In genomic region chr5:55187370-55187769, GRCh38 we compare ENCODE assay signal across 8 cellular contexts. TPM values are rescaled to one million over a fixed set of nuclear protein-coding genes. Genes with fewer than 3 reads are reported as not detected.
A peak's percentile ranks its signal among the peaks of the same experiment; 100 is the strongest.
DNase-seq lines count a peak whose midpoint lies in the region; ATAC-seq, FAIRE-seq and TF ChIP-seq lines count a peak whose summit lies in the region.
"Had no signal": no experiment of that assay in that cellular context is flagged by ENCODE, and none has a peak within 500 bp of the region (broad histone marks: within the 10 kb centered on the region; RNA-seq: fewer than 3 reads in every experiment).

No MANE protein-coding gene starts in this region.

- H3K27ac ChIP-seq in GM23248 (no peak overlapping the region), body of pancreas (no peak overlapping the region), pancreas (no peak overlapping the region), testis (no peak overlapping the region)
- H3K27ac ChIP-seq: adrenal gland had no signal

- no peaks in the 10 kb centered on the region for H3K79me2 ChIP-seq in GM23248 (ENCODE audit: insufficient read depth)

- DNase-seq in GM23248 (peak; percentile 10), NCI-H2107 (lab: John Stamatoyannopoulos, UW) (peak; percentile 1), body of pancreas (peak in 1 of 4 donors; percentile 16), pancreas (no peak), testis (no peak), T-helper 17 cell (no peak)
- DNase-seq: adrenal gland had no signal

- in situ Hi-C loops in GM23248 (cut with MboI), result loop anchor here (25.0 kb wide), 1 partner anchor 500 kb away; no protein-coding TSS in a partner anchor

- no peaks in the 10 kb centered on the region for H3K36me3 Mint-ChIP-seq in T-helper 17 cell (ENCODE audit: low read depth)

- TF ChIP-seq CTCF in body of pancreas (IDR thresholded peaks at IDR 0.05) (peak in 6 of 7 experiments; percentile 28 to 74 (median 64)), pancreas (IDR thresholded peaks at IDR 0.05) (peak in 3 of 4 donors; percentile 10 to 30 (median 20)), testis (IDR thresholded peaks at IDR 0.05) (no peak)

- no peak overlapping the region for H3K4me3 Mint-ChIP-seq in T-helper 17 cell

- H3K27ac Mint-ChIP-seq in T-helper 17 cell, result no peak overlapping the region

- H3K9me3 ChIP-seq in GM23248 (ENCODE audit: low read depth) (no peaks in the 10 kb centered on the region), body of pancreas (no peaks in the 10 kb centered on the region), pancreas (no peaks in the 10 kb centered on the region), testis (no peaks in the 10 kb centered on the region), T-helper 17 cell (ENCODE audit: control insufficient read depth, low read length, poor library complexity, severe bottlenecking) (no peaks in the 10 kb centered on the region)
- H3K9me3 ChIP-seq: adrenal gland had no signal

- no peak overlapping the region for H2AFZ ChIP-seq in GM23248

- H3F3A ChIP-seq in GM23248 (ENCODE audit: insufficient read depth), result no peaks in the 10 kb centered on the region

- no peak overlapping the region for H3K4me2 ChIP-seq in GM23248 (ENCODE audit: unreplicated experiment)

- H3K36me3 ChIP-seq in GM23248 (ENCODE audit: low read depth), result no peaks in the 10 kb centered on the region
- no peaks in the 10 kb centered on the region for H3K36me3 ChIP-seq in body of pancreas (replicated peaks in 1 of 2; ENCODE audit: insufficient read depth in 1 of 2, low read depth in 2 of 2)
- H3K36me3 ChIP-seq in pancreas, result no peaks in the 10 kb centered on the region
- H3K36me3 ChIP-seq in testis (ENCODE audit: low read depth, missing control alignments), result no peaks in the 10 kb centered on the region
- H3K36me3 ChIP-seq: adrenal gland had no signal

- H3K9me2 ChIP-seq in GM23248 (ENCODE audit: insufficient read depth), result no peaks in the 10 kb centered on the region

- H3K4me3 ChIP-seq in GM23248 (no peak overlapping the region), body of pancreas (no peak overlapping the region), pancreas (no peak overlapping the region), testis (no peak overlapping the region)
- H3K4me3 ChIP-seq: adrenal gland had no signal

- H3K27me3 ChIP-seq in GM23248 (replicated peaks; ENCODE audit: insufficient read depth) (peaks cover 74% of the 10 kb centered on the region), body of pancreas (no peaks in the 10 kb centered on the region), pancreas (no peaks in the 10 kb centered on the region), testis (no peaks in the 10 kb centered on the region)

- WGBS in GM23248 (ENCODE audit: low coverage in 1 of 2, low lambda C conversion rate in 2 of 2, missing lambda C conversion rate in 2 of 2), 2 experiments, result 67 to 69% methylated on average over 4 of the region's 4 CpGs
- WGBS in body of pancreas, 2 donors, result 26% methylated on average over 4 of the region's 4 CpGs
- 31 to 34% methylated on average over 4 of the region's 4 CpGs for WGBS in pancreas, 2 donors
- 69 to 74% methylated on average over 4 of the region's 4 CpGs for WGBS in testis, 2 donors

- intact Hi-C loops in body of pancreas (cut with DNase I), result no loop called here
- intact Hi-C loops in pancreas (cut with DNase I), result loop anchor here in 1 of 3 donors (10.0 kb wide), 1 partner anchor 127 kb away; no protein-coding TSS in a partner anchor
- intact Hi-C loops in testis (cut with DNase I; ENCODE audit: low total_unique reads), result no loop called here

- no peak overlapping the region for H3K9ac ChIP-seq in GM23248

- no peak for FAIRE-seq in pancreas (lab: Jason Lieb, UNC)

- peak; percentile 75 for ATAC-seq in body of pancreas
- peak; percentile 84 to 94 (median 86) for ATAC-seq in pancreas
- ATAC-seq in T-helper 17 cell, result no peak
- ATAC-seq in GM18519 (IDR thresholded peaks at IDR 0.05; ENCODE audit: low FRiP score, unreplicated experiment), result no peak

- H3K4me1 Mint-ChIP-seq in T-helper 17 cell, result peaks cover 2% of the 10 kb centered on the region

- H3K4me1 ChIP-seq in GM23248 (ENCODE audit: insufficient read depth) (no peaks in the 10 kb centered on the region), body of pancreas (peaks cover 16% of the 10 kb centered on the region), pancreas (peaks cover 0 to 12% (median 10%) of the 10 kb centered on the region in 3 donors), testis (no peaks in the 10 kb centered on the region)
- H3K4me1 ChIP-seq: adrenal gland had no signal

- H4K20me1 ChIP-seq in GM23248 (ENCODE audit: insufficient read depth), result no peaks in the 10 kb centered on the region

- TF ChIP-seq POLR2A in body of pancreas (IDR thresholded peaks at IDR 0.05) (no peak), testis (IDR thresholded peaks at IDR 0.05) (no peak)

- H3K27me3 Mint-ChIP-seq in T-helper 17 cell, result peaks cover 68% of the 10 kb centered on the region

RNA-seq across cellular contexts. Expression of gene CDC20B, which starts 14.4 kb away (rescaled TPM):
- total RNA-seq in GM23248 (2014; rRNA removed; shearing (Covaris generic)), result not detected in 2 replicates
- 0.20 TPM in 1 of 2 replicates, not detected in the other for polyA plus RNA-seq in GM23248 (2016; fragmentation: Nextera tagmentation; extraction: Ambion mirVana)
- total RNA-seq in body of pancreas, result not detected
- not detected for total RNA-seq in pancreas
- polyA plus RNA-seq in pancreas, result not detected
- total RNA-seq in testis, result 10 to 100 TPM in 1 of 2 donors, 1 to 10 TPM in 1; 4.8 to 15.6 TPM
- 2.8 TPM for polyA plus RNA-seq in testis (ENCODE audit: insufficient read depth, low read depth, low replicate concordance)
- not detected for total RNA-seq in T-helper 17 cell
- total RNA-seq: adrenal gland had no signal
- polyA plus RNA-seq: adrenal gland had no signal

RNA-seq across cellular contexts. Expression of gene GPX8, which starts 27.4 kb away (rescaled TPM):
- 233 and 241 TPM in 2 replicates for total RNA-seq in GM23248 (2014; rRNA removed; shearing (Covaris generic))
- polyA plus RNA-seq in GM23248 (2016; fragmentation: Nextera tagmentation; extraction: Ambion mirVana), result 235 and 237 TPM in 2 replicates
- 1 to 10 TPM in 1 of 2 donors, under 1 TPM in 1; 0.99 to 6.7 TPM for total RNA-seq in body of pancreas
- total RNA-seq in pancreas, result 10 to 100 TPM in 1 of 6 donors, 1 to 10 TPM in 5; 2.8 to 13.4 (median 6.9) TPM
- polyA plus RNA-seq in pancreas, result 1 to 10 TPM; 2.5 to 2.7 TPM
- 10 to 100 TPM in 1 of 2 donors, 1 to 10 TPM in 1; 8.2 to 12.3 TPM for total RNA-seq in testis
- polyA plus RNA-seq in testis (ENCODE audit: insufficient read depth, low read depth, low replicate concordance), result 13.9 TPM
- total RNA-seq in T-helper 17 cell, result not detected

RNA-seq across cellular contexts. Expression of gene MCIDAS, which starts 39.7 kb away (rescaled TPM):
- not detected in 2 replicates for total RNA-seq in GM23248 (2014; rRNA removed; shearing (Covaris generic))
- polyA plus RNA-seq in GM23248 (2016; fragmentation: Nextera tagmentation; extraction: Ambion mirVana) (not detected in 2 replicates), pancreas (under 1 TPM; 0.16 to 0.76 TPM), testis (ENCODE audit: insufficient read depth, low read depth, low replicate concordance) (0.42 TPM)
- total RNA-seq in body of pancreas (1 to 10 TPM in 1 of 2 donors, not detected in 1; 1.3 TPM), pancreas (1 to 10 TPM in 1 of 6 donors, under 1 TPM in 5; 0.31 to 1.2 (median 0.57) TPM), testis (under 1 TPM; 0.39 to 0.68 TPM), T-helper 17 cell (not detected)
- total RNA-seq: adrenal gland had no signal
- polyA plus RNA-seq: adrenal gland had no signal

RNA-seq across cellular contexts. Expression of gene CCNO, which starts 46.0 kb away (rescaled TPM):
- 3.3 TPM in 1 of 2 replicates, not detected in the other for total RNA-seq in GM23248 (2014; rRNA removed; shearing (Covaris generic))
- polyA plus RNA-seq in GM23248 (2016; fragmentation: Nextera tagmentation; extraction: Ambion mirVana) (1.7 and 1.9 TPM in 2 replicates), pancreas (10 to 100 TPM; 16.2 to 17.8 TPM), testis (ENCODE audit: insufficient read depth, low read depth, low replicate concordance) (19.9 TPM)
- total RNA-seq in body of pancreas (10 to 100 TPM in 1 of 2 donors, 1 to 10 TPM in 1; 7.3 to 10.5 TPM), pancreas (10 to 100 TPM in 1 of 6 donors, 1 to 10 TPM in 5; 5.1 to 13.3 (median 7.6) TPM), testis (10 to 100 TPM; 13.8 to 14.4 TPM), T-helper 17 cell (not detected)

Comparison
In these comparisons a context has a peak if more than half of its experiments do, and no peak if none do; other contexts are left out.
1. DNase-seq: peak in GM23248 (single experiment) and NCI-H2107 (single experiment); none in pancreas (0 of 6), testis (single experiment) and T-helper 17 cell (0 of 3).
2. ATAC-seq: peak in body of pancreas (single experiment) and pancreas (4 of 4); none in T-helper 17 cell (single experiment) and GM18519 (single experiment).
3. CTCF ChIP-seq: peak in body of pancreas (6 of 7) and pancreas (3 of 4); none in testis (0 of 3).
4. RNA of gene GPX8, which starts 27.4 kb away (total RNA-seq): 233 to 241 TPM in GM23248; 8.2 to 12.3 TPM in testis, 2.8 to 13.4 TPM in pancreas, 0.99 to 6.7 TPM in body of pancreas and not detected in T-helper 17 cell; every median in the first group is over 10 times any median in the second.